8 cellular contexts compared by ENCODE assay signal in genomic region chr22:20702175-20702545, GRCh38.
DNase-seq lines count a peak whose midpoint lies in the region; ATAC-seq and TF ChIP-seq lines count a peak whose summit lies in the region.
"Not testable (repeated sequence)": the region's sequence is repeated elsewhere in the genome, so short reads cannot be mapped to it uniquely, and the experiment has no call there.

No MANE protein-coding gene starts in this region.

- H3K79me2 ChIP-seq in neural progenitor cell (ENCODE audit: low read depth), result not testable (repeated sequence)

- peak overlapping the region; percentile 73 for H3K4me2 ChIP-seq in neural progenitor cell

- intact Hi-C loops in body of pancreas (cut with DNase I), result loop anchor here (5.0 kb wide), 1 partner anchor 95 kb away; no protein-coding TSS in a partner anchor
- intact Hi-C loops in left ventricle myocardium inferior (cut with micrococcal nuclease), result not testable (repeated sequence)

- not testable (repeated sequence) for H3K9me3 Mint-ChIP-seq in neural progenitor cell

- not testable (repeated sequence) for TF ChIP-seq CTCF in VCaP (conservative IDR thresholded peaks at IDR 0.05); body of pancreas (IDR thresholded peaks at IDR 0.05); left ventricle myocardium inferior (IDR thresholded peaks at IDR 0.05; ENCODE audit: borderline replicate concordance); neural progenitor cell (IDR thresholded peaks at IDR 0.05); tibial nerve (IDR thresholded peaks at IDR 0.05)

- not testable (repeated sequence) for TF ChIP-seq EP300 in tibial nerve (IDR thresholded peaks at IDR 0.05)

- H3K36me3 ChIP-seq in H7 (replicated peaks; ENCODE audit: control insufficient read depth, insufficient read depth, low read length); body of pancreas (replicated peaks in 1 of 2; ENCODE audit: insufficient read depth in 1 of 2, low read depth in 2 of 2); left ventricle myocardium inferior; neural progenitor cell; tibial nerve: not testable (repeated sequence)

- H3K4me1 Mint-ChIP-seq in neural progenitor cell, result not testable (repeated sequence)

- not testable (repeated sequence) for H3K9me3 ChIP-seq in body of pancreas; left ventricle myocardium inferior (replicated peaks); neural progenitor cell (ENCODE audit: low read depth); tibial nerve

- H3K27me3 Mint-ChIP-seq in neural progenitor cell (ENCODE audit: insufficient read depth, low read depth), result peaks cover 18% of the 10 kb centered on the region

- not testable (repeated sequence) for H4K20me1 ChIP-seq in neural progenitor cell (ENCODE audit: low read depth)

- H3K27ac Mint-ChIP-seq in neural progenitor cell, result not testable (repeated sequence)

- peaks cover 14% of the 10 kb centered on the region for H3K27me3 ChIP-seq in H7 (ENCODE audit: control insufficient read depth, insufficient read depth, low read length)
- H3K27me3 ChIP-seq in body of pancreas; left ventricle myocardium inferior (ENCODE audit: low read depth); tibial nerve: not testable (repeated sequence)
- peaks cover 26% of the 10 kb centered on the region for H3K27me3 ChIP-seq in neural progenitor cell

- not testable (repeated sequence) for H3K36me3 Mint-ChIP-seq in neural progenitor cell

- no CpG with 5 or more reads among the region's 35 CpGs for WGBS in body of pancreas, 2 donors
- WGBS in tibial nerve, 2 donors, result no CpG with 5 or more reads among the region's 35 CpGs

- H3K9ac ChIP-seq in neural progenitor cell, result not testable (repeated sequence)

- H3K27ac ChIP-seq in VCaP (peak overlapping the region; percentile 68), body of pancreas (peak overlapping the region; percentile 50 to 88 (median 80)), left ventricle myocardium inferior (replicated peaks) (peak overlapping the region; percentile 70), neural progenitor cell (peak overlapping the region; percentile 37), tibial nerve (peak overlapping the region; percentile 61 to 79 (median 74))

- H3K4me1 ChIP-seq in body of pancreas (peaks cover 15% of the 10 kb centered on the region), left ventricle myocardium inferior (peaks cover 20% of the 10 kb centered on the region)
- H3K4me1 ChIP-seq in neural progenitor cell, tibial nerve: not testable (repeated sequence)

- H2AFZ ChIP-seq in neural progenitor cell (replicated peaks), result peak overlapping the region; percentile 82

- not testable (repeated sequence) for DNase-seq in H7; left ventricle myocardium inferior; neural progenitor cell (ENCODE audit: low spot score); tibial nerve (ENCODE audit: low spot score in 2 of 2)
- peak in 2 of 4 donors; percentile 28 to 35 for DNase-seq in body of pancreas

- not testable (repeated sequence) for TF ChIP-seq POLR2A in body of pancreas (IDR thresholded peaks at IDR 0.05); tibial nerve (IDR thresholded peaks at IDR 0.05)

- H3F3A ChIP-seq in neural progenitor cell (ENCODE audit: low read depth), result peaks cover 33% of the 10 kb centered on the region

- ATAC-seq in GM18508 (IDR thresholded peaks at IDR 0.05; ENCODE audit: insufficient read depth, unreplicated experiment), result peak; percentile 7
- peak; percentile 26 for ATAC-seq in HG03432 (IDR thresholded peaks at IDR 0.05; ENCODE audit: unreplicated experiment)
- ATAC-seq in body of pancreas, result peak; percentile 4

- peak overlapping the region; percentile 96 for H3K4me3 Mint-ChIP-seq in neural progenitor cell

- H3K4me3 ChIP-seq in H7 (ENCODE audit: insufficient read depth, low read depth, low read length), result peak overlapping the region; percentile 39
- peak overlapping the region; percentile 0 to 36 for H3K4me3 ChIP-seq in body of pancreas
- H3K4me3 ChIP-seq in left ventricle myocardium inferior, result peak overlapping the region; percentile 78
- H3K4me3 ChIP-seq in neural progenitor cell, result peak overlapping the region; percentile 48
- H3K4me3 ChIP-seq in tibial nerve, result peak overlapping the region; percentile 36 to 60 (median 56)

Comparison
In these comparisons a context has a peak if more than half of its experiments do, and no peak if none do; other contexts are left out.
1. H3K4me3 ChIP-seq: peak in every context shown above with its lines; median percentile 78 in left ventricle myocardium inferior; 56 in tibial nerve; 48 in neural progenitor cell; 39 in H7; 18 in body of pancreas.